Comparison of ENCODE assay signal across 19 cellular contexts in genomic region chr10:72794260-72794659, GRCh38.
DNase-seq lines count a peak whose midpoint lies in the region; ATAC-seq and TF ChIP-seq lines count a peak whose summit lies in the region.
"Had no signal": no experiment of that assay in that cellular context is flagged by ENCODE, and none has a peak within 500 bp of the region (broad histone marks: within the 10 kb centered on the region; RNA-seq: fewer than 3 reads in every experiment).

No MANE protein-coding gene starts in this region.

- H3K4me1 ChIP-seq in mesenchymal stem cell (ENCODE audit: control insufficient read depth, insufficient read depth, low read depth, low read length) (no peaks in the 10 kb centered on the region), lower lobe of right lung (no peaks in the 10 kb centered on the region)

- H3K4ac ChIP-seq in mesenchymal stem cell (ENCODE audit: low read depth in 1 of 2, low read length in 2 of 2) = no peak overlapping the region

- H3K14ac ChIP-seq in mesenchymal stem cell (ENCODE audit: low read length in 2 of 2) = no peak overlapping the region

- H3K27me3 ChIP-seq in mesenchymal stem cell (ENCODE audit: control insufficient read depth in 1 of 2, insufficient read depth in 1 of 2, low read length in 2 of 2) (no peaks in the 10 kb centered on the region), lower lobe of right lung (ENCODE audit: low read depth) (no peaks in the 10 kb centered on the region)
- H3K27me3 ChIP-seq: gastroesophageal sphincter had no signal

- no peak overlapping the region for H3K23ac ChIP-seq in mesenchymal stem cell (ENCODE audit: low read length in 2 of 2)

- no peak overlapping the region for H3K18ac ChIP-seq in mesenchymal stem cell (ENCODE audit: low read depth in 1 of 2, low read length in 2 of 2)

- H2BK15ac ChIP-seq in mesenchymal stem cell (ENCODE audit: low read depth, poor library complexity, severe bottlenecking) = no peak overlapping the region

- no peak overlapping the region for H3K9ac ChIP-seq in mesenchymal stem cell (ENCODE audit: low read length)

- no peak overlapping the region for H2BK12ac ChIP-seq in mesenchymal stem cell (ENCODE audit: low read length in 2 of 2)

- peak; percentile 51 for DNase-seq in EL
- DNase-seq in M059J (ENCODE audit: low read depth) = peak; percentile 66
- peak; percentile 32 to 59 for DNase-seq in cardiac fibroblast (ENCODE audit: low read depth in 2 of 2)
- DNase-seq in mesenchymal stem cell = peak; percentile 28
- no peak for DNase-seq in T-helper 9 cell
- no peak for DNase-seq in GM10266 (ENCODE audit: extremely low spot score)
- DNase-seq in lower lobe of right lung = no peak
- no peak for DNase-seq in HCEC 1CT
- DNase-seq: activated effector memory CD4-positive, alpha-beta T cell treated with Interleukin-2 at 50 U/mL for 16 hours; aorta; C1 segment of cervical spinal cord; dermis blood vessel endothelial cell; immature natural killer cell; NCI-H1436 treated with DMSO at 0.1 percent for 48 hours; NCI-H446; occipital lobe had no signal

- H3K79me1 ChIP-seq in mesenchymal stem cell (replicated peaks; ENCODE audit: low read length, poor library complexity, severe bottlenecking) = peaks cover 13% of the 10 kb centered on the region

- H2BK5ac ChIP-seq in mesenchymal stem cell (ENCODE audit: low read depth, low read length, poor library complexity, severe bottlenecking) = no peak overlapping the region

- intact Hi-C loops in lower lobe of right lung (cut with DNase I) = no loop called here

- H3K36me3 ChIP-seq in mesenchymal stem cell (ENCODE audit: control insufficient read depth in 1 of 2, insufficient read depth in 2 of 2, low read depth in 1 of 2, low read length in 2 of 2) (no peaks in the 10 kb centered on the region), lower lobe of right lung (no peaks in the 10 kb centered on the region)
- H3K36me3 ChIP-seq: gastroesophageal sphincter, HAP-1 had no signal

- H2AK5ac ChIP-seq in mesenchymal stem cell (ENCODE audit: low read length, severe bottlenecking) = no peak overlapping the region

- H3K9me3 ChIP-seq in mesenchymal stem cell (ENCODE audit: control insufficient read depth, low read length) (no peaks in the 10 kb centered on the region), lower lobe of right lung (no peaks in the 10 kb centered on the region)
- H3K9me3 ChIP-seq: gastroesophageal sphincter, HAP-1 had no signal

- H3K27ac ChIP-seq in mesenchymal stem cell (ENCODE audit: low read length, poor library complexity, severe bottlenecking) = no peak overlapping the region
- no peak overlapping the region for H3K27ac ChIP-seq in lower lobe of right lung
- H3K27ac ChIP-seq: gastroesophageal sphincter had no signal

- H4K91ac ChIP-seq in mesenchymal stem cell (ENCODE audit: low read length) = no peak overlapping the region

- H3K4me3 ChIP-seq in cardiac fibroblast (replicated peaks in 1 of 2; ENCODE audit: low read depth in 2 of 2, low read length in 2 of 2) (no peak overlapping the region), mesenchymal stem cell (ENCODE audit: insufficient read depth in 1 of 2, low read depth in 1 of 2, low read length in 2 of 2) (no peak overlapping the region), lower lobe of right lung (no peak overlapping the region)
- H3K4me3 ChIP-seq: gastroesophageal sphincter, HAP-1, smooth muscle cell had no signal

- TF ChIP-seq CTCF in cardiac fibroblast (IDR thresholded peaks at IDR 0.05; ENCODE audit: low read depth, low read length) = no peak
- no peak for TF ChIP-seq CTCF in GM10266 (IDR thresholded peaks at IDR 0.05; ENCODE audit: control insufficient read depth, insufficient read depth, low read depth, missing control alignments)
- TF ChIP-seq CTCF in lower lobe of right lung (IDR thresholded peaks at IDR 0.05) = no peak

- no peak overlapping the region for H2BK120ac ChIP-seq in mesenchymal stem cell (ENCODE audit: low read depth, low read length)

- WGBS in mesenchymal stem cell = 96% methylated on average over 2 of the region's 2 CpGs

- no peak overlapping the region for H2AFZ ChIP-seq in mesenchymal stem cell (ENCODE audit: low read depth, low read length)

- no peak overlapping the region for H4K8ac ChIP-seq in mesenchymal stem cell (ENCODE audit: low read length)

- ATAC-seq in lower lobe of right lung = no peak
- ATAC-seq: gastroesophageal sphincter had no signal

- no peak overlapping the region for H3K4me2 ChIP-seq in mesenchymal stem cell (ENCODE audit: low read length, poor library complexity, severe bottlenecking)
- H3K4me2 ChIP-seq: smooth muscle cell had no signal

Comparison
In these comparisons a context has a peak if more than half of its experiments do, and no peak if none do; other contexts are left out.
1. DNase-seq: peak in EL (single experiment), M059J (single experiment), cardiac fibroblast (2 of 2) and mesenchymal stem cell (single experiment); none in T-helper 9 cell (single experiment), GM10266 (single experiment), lower lobe of right lung (single experiment) and HCEC 1CT (single experiment).